In genomic region chr19:46196410-46197124, GRCh38 we compare ENCODE assay signal across 1 cellular context.
TF ChIP-seq lines count a peak whose summit lies in the region.

No MANE protein-coding gene starts in this region.

TF ChIP-seq in H1, 55 proteins besides CTCF, POLR2A, EP300 and RAD21:
- TF ChIP-seq USF2 (IDR thresholded peaks at IDR 0.05; ENCODE audit: low read length) (no peak), SRF (IDR thresholded peaks at IDR 0.05; ENCODE audit: low read depth, low read length) (no peak), MAFK (IDR thresholded peaks at IDR 0.05; ENCODE audit: low read depth, low read length) (no peak), CREB1 (IDR thresholded peaks at IDR 0.05) (no peak), ATF2 (IDR thresholded peaks at IDR 0.05; ENCODE audit: low read length) (no peak), POLR2AphosphoS5 (IDR thresholded peaks at IDR 0.05; ENCODE audit: low read depth, low read length) (no peak), NANOG (IDR thresholded peaks at IDR 0.05; ENCODE audit: insufficient read depth, low read depth, low read length, poor library complexity, severe bottlenecking) (no peak), SP2 (IDR thresholded peaks at IDR 0.05; ENCODE audit: low read length) (no peak), GABPA (IDR thresholded peaks at IDR 0.05; ENCODE audit: borderline replicate concordance, insufficient read depth, low read length) (no peak), SAP30 (IDR thresholded peaks at IDR 0.05; ENCODE audit: insufficient read depth, insufficient replicate concordance, low read length) (no peak), EGR1 (IDR thresholded peaks at IDR 0.05; ENCODE audit: borderline replicate concordance, low read depth, low read length) (no peak)
